Comparison of ENCODE assay signal across 10 cellular contexts in the genomic region with DNA sequence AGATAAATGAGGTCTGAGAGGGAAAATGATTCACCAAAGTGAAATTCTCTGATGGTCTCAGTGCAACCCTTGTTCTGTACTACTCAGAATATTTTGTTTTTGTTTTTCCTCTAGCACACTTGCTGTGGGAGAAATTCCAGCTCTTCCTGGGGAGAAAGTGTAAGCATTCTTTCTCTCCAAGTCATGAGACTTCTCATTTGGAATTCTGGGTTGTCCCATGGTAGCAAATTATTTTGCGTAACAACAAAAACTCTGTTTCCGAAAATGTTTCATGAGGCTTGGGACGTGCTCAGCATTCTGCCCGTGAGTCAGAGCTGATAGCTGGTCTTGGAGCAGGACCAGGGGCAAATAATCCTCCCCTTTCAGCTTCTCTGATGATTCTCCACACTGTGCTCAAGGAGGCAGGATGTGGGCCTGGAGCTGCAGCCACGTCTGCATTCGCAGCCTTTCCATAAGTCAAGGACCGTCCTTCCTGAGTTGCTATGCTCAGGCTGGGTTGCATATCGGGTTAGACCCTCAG.
DNase-seq lines count a peak whose midpoint lies in the region; ATAC-seq lines count a peak whose summit lies in the region.
"Had no signal": no experiment of that assay in that cellular context is flagged by ENCODE, and none has a peak within 500 bp of the region (broad histone marks: within the 10 kb centered on the region; RNA-seq: fewer than 3 reads in every experiment).

No MANE protein-coding gene starts in this region.

- ATAC-seq in HG03095 (IDR thresholded peaks at IDR 0.05; ENCODE audit: unreplicated experiment): no peak
- ATAC-seq in HG02981 (IDR thresholded peaks at IDR 0.05; ENCODE audit: unreplicated experiment): no peak

- DNase-seq in Ammon's horn (ENCODE audit: low spot score) (peak; percentile 70), head of caudate nucleus (peak in 33 of 42 donors; percentile 11 to 75 (median 44)), pulmonary artery endothelial cell (ENCODE audit: low read depth, low spot score) (peak; percentile 91), NCI-H82 (lab: John Stamatoyannopoulos, UW) (no peak)
- DNase-seq in activated CD4-positive, alpha-beta T cell treated with anti-CD3 and anti-CD28 coated beads, Interleukin-2, amount 50 U/mL, for 4 hours: no peak
- DNase-seq: KBM-7, right lobe of liver had no signal

- peak overlapping the region; percentile 69 for H3K27ac ChIP-seq in angular gyrus (ENCODE audit: low read depth, low read length)
- H3K27ac ChIP-seq: right lobe of liver had no signal

- intact Hi-C loops in head of caudate nucleus (cut with DNase I): no loop called here

Comparison
In these comparisons a context has a peak if more than half of its experiments do, and no peak if none do; other contexts are left out.
1. DNase-seq: peak in Ammon's horn (single experiment), head of caudate nucleus (33 of 42) and pulmonary artery endothelial cell (single experiment); none in activated CD4-positive, alpha-beta T cell treated with anti-CD3 and anti-CD28 coated beads, Interleukin-2, amount 50 U/mL, for 4 hours (0 of 2) and NCI-H82 (single experiment).